ENCODE assay signal across 11 cellular contexts in genomic region chr14:73248294-73248868, GRCh38. TPM values are rescaled to one million over a fixed set of nuclear protein-coding genes. Genes with fewer than 3 reads are reported as not detected.
DNase-seq lines count a peak whose midpoint lies in the region; ATAC-seq and TF ChIP-seq lines count a peak whose summit lies in the region.
"Had no signal": no experiment of that assay in that cellular context is flagged by ENCODE, and none has a peak within 500 bp of the region (broad histone marks: within the 10 kb centered on the region; RNA-seq: fewer than 3 reads in every experiment).

No MANE protein-coding gene starts in this region.

- H3K36me3 Mint-ChIP-seq in neural progenitor cell = no peaks in the 10 kb centered on the region

- no peaks in the 10 kb centered on the region for H3K27me3 ChIP-seq in neural progenitor cell
- H3K27me3 ChIP-seq: suprapubic skin had no signal

- peak; percentile 33 for ATAC-seq in GM18867 (IDR thresholded peaks at IDR 0.05; ENCODE audit: unreplicated experiment)
- ATAC-seq in HG02884 (IDR thresholded peaks at IDR 0.05; ENCODE audit: unreplicated experiment) = peak; percentile 61
- ATAC-seq in HG02588 (IDR thresholded peaks at IDR 0.05; ENCODE audit: unreplicated experiment) = no peak
- ATAC-seq: SK-N-SH treated with all-trans-retinoic acid at 6 μM for 48 hours had no signal

- no peak overlapping the region for H3K4me2 ChIP-seq in neural progenitor cell

- peaks cover 7% of the 10 kb centered on the region for H3K27me3 Mint-ChIP-seq in neural progenitor cell (ENCODE audit: insufficient read depth, low read depth)

- no peaks in the 10 kb centered on the region for H4K20me1 ChIP-seq in neural progenitor cell (ENCODE audit: low read depth)

- no peak overlapping the region for H2AFZ ChIP-seq in neural progenitor cell (replicated peaks)

- DNase-seq in neural progenitor cell (ENCODE audit: low spot score) = no peak
- DNase-seq in NCI-H2029 treated with DMSO at 0.1 percent for 48 hours (lab: John Stamatoyannopoulos, UW) = no peak
- DNase-seq in DMS 273 treated with DMSO at 0.1 percent for 48 hours (lab: John Stamatoyannopoulos, UW) = no peak
- DNase-seq: glutamatergic neuron, NCI-H2171 had no signal

- H3F3A ChIP-seq in neural progenitor cell (ENCODE audit: low read depth) = no peaks in the 10 kb centered on the region

- no peaks in the 10 kb centered on the region for H3K36me3 ChIP-seq in neural progenitor cell

- no peaks in the 10 kb centered on the region for H3K9me3 ChIP-seq in neural progenitor cell (ENCODE audit: low read depth)
- H3K9me3 ChIP-seq: suprapubic skin had no signal

- H3K27ac ChIP-seq in neural progenitor cell = no peak overlapping the region
- H3K27ac ChIP-seq: suprapubic skin had no signal

- H3K27ac Mint-ChIP-seq in neural progenitor cell = peak overlapping the region; percentile 3

- no peak for TF ChIP-seq CTCF in neural progenitor cell (IDR thresholded peaks at IDR 0.05)

- no peaks in the 10 kb centered on the region for H3K4me1 ChIP-seq in neural progenitor cell

- no peak overlapping the region for H3K4me3 ChIP-seq in neural progenitor cell
- H3K4me3 ChIP-seq: suprapubic skin had no signal

- no peaks in the 10 kb centered on the region for H3K9me3 Mint-ChIP-seq in neural progenitor cell

- no peak overlapping the region for H3K4me3 Mint-ChIP-seq in neural progenitor cell

- 0 out of 2 replicates have a peak, but pooled peaks have one; percentile 27 for TF ChIP-seq POLR2A in Raji (IDR thresholded peaks at IDR 0.05; ENCODE audit: insufficient read depth, low read depth, low read length)

- H3K9ac ChIP-seq in neural progenitor cell = no peak overlapping the region

- peaks cover 11% of the 10 kb centered on the region for H3K4me1 Mint-ChIP-seq in neural progenitor cell

- no peaks in the 10 kb centered on the region for H3K79me2 ChIP-seq in neural progenitor cell (ENCODE audit: low read depth)

RNA-seq across cellular contexts. Expression of gene PAPLN, which starts 11.1 kb away (rescaled TPM):
- 17.3 and 23.7 TPM in 2 replicates for total RNA-seq in neural progenitor cell (ENCODE audit: low replicate concordance)
